Comparison of ENCODE assay signal across 8 cellular contexts in the genomic region with DNA sequence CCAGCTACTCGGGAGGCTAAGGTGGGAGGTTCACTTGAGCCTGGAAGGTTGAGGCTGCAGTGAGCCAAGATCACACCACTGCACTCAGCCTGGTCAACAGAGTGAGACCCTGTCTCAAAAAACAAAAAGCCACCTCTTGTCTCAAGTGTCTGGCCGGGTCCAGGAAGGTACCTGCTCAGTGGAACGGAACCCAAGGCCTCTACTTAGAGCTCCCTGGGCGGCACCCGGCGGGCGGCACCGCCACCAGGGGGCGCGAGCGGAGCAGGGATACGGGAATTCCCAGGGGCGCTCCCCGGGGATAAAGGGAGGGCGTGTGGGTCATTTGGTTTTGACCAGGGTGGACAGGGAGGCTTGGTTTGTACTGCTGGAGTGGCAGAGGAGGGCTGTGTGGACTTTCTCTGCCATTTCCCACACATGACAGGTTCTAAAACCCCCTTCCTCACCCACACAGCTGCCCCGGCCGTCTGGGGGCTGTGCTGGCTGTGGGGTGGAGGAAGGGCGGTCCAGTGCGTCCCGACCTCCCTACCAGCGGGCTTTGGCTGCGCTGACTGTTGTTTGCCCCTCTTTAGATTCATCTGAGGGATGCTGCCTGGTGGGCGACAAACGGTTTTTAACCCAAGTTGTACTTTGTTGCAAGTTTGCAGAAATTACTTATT.
DNase-seq lines count a peak whose midpoint lies in the region; ATAC-seq and TF ChIP-seq lines count a peak whose summit lies in the region.

No MANE protein-coding gene starts in this region.

- ATAC-seq in GM18511 (IDR thresholded peaks at IDR 0.05; ENCODE audit: unreplicated experiment), result peak; percentile 55
- ATAC-seq in activated T-cell treated with anti-CD3 and anti-CD28 coated beads, Interleukin-2, amount 50 U/mL, for 72 hours (replicated peaks in 1 of 2), result peak; percentile 54 to 65
- no peak for ATAC-seq in HG02973 (IDR thresholded peaks at IDR 0.05; ENCODE audit: unreplicated experiment)
- no peak for ATAC-seq in GM18861 (IDR thresholded peaks at IDR 0.05; ENCODE audit: unreplicated experiment)

- H3K27ac ChIP-seq in AG04450 (ENCODE audit: low read depth, low read length), result no peak overlapping the region
- H3K27ac ChIP-seq in MM.1S (ENCODE audit: low read length), result no peak overlapping the region
- H3K27ac ChIP-seq in right atrium auricular region, result no peak overlapping the region

- H3K9me3 Mint-ChIP-seq in activated T-cell treated with anti-CD3 and anti-CD28 coated beads, Interleukin-2, amount 50 U/mL, for 72 hours, result peaks cover 0 to 5% of the 10 kb centered on the region in 2 donors

- peaks cover 4% of the 10 kb centered on the region; the same call in 1 of the 2 replicates for H3K9me3 ChIP-seq in AG04450 (ENCODE audit: control insufficient read depth, insufficient read depth, low read length)
- no peaks in the 10 kb centered on the region for H3K9me3 ChIP-seq in MM.1S (replicated peaks; ENCODE audit: insufficient read depth, low read length)
- no peaks in the 10 kb centered on the region for H3K9me3 ChIP-seq in right atrium auricular region

- POLR2A ChIA-PET in AG04450 (lab: Yijun Ruan, JAX), result no interaction called here

- H3K27me3 Mint-ChIP-seq in activated T-cell treated with anti-CD3 and anti-CD28 coated beads, Interleukin-2, amount 50 U/mL, for 72 hours (ENCODE audit: low read depth), result peaks cover 28% of the 10 kb centered on the region

- H3K36me3 Mint-ChIP-seq in activated T-cell treated with anti-CD3 and anti-CD28 coated beads, Interleukin-2, amount 50 U/mL, for 72 hours (ENCODE audit: insufficient read depth in 2 of 2), result peaks cover 0 to 2% of the 10 kb centered on the region in 2 donors

- H3K4me1 ChIP-seq in MM.1S (ENCODE audit: low read length), result no peaks in the 10 kb centered on the region
- H3K4me1 ChIP-seq in right atrium auricular region, result peaks cover 0 to 4% of the 10 kb centered on the region in 2 donors

- peaks cover 11% of the 10 kb centered on the region for H3K27me3 ChIP-seq in AG04450 (ENCODE audit: control insufficient read depth, insufficient read depth, low read length)
- no peaks in the 10 kb centered on the region for H3K27me3 ChIP-seq in MM.1S (replicated peaks; ENCODE audit: insufficient read depth, low read length)
- H3K27me3 ChIP-seq in right atrium auricular region, result no peaks in the 10 kb centered on the region

- no peak overlapping the region; the same call in 1 of the 2 replicates for H3K4me3 ChIP-seq in AG04450 (ENCODE audit: low read depth, low read length)
- no peak overlapping the region for H3K4me3 ChIP-seq in MM.1S (ENCODE audit: low read length)
- no peak overlapping the region for H3K4me3 ChIP-seq in right atrium auricular region

- no peaks in the 10 kb centered on the region for H3K36me3 ChIP-seq in MM.1S (replicated peaks; ENCODE audit: insufficient read depth, low read length)
- H3K36me3 ChIP-seq in right atrium auricular region, result no peaks in the 10 kb centered on the region

- no peak overlapping the region for H3K9ac ChIP-seq in MM.1S (ENCODE audit: low read length)

- TF ChIP-seq CTCF in AG04450 (IDR thresholded peaks at IDR 0.05; ENCODE audit: low read depth, low read length) (peak; percentile 77), MM.1S (IDR thresholded peaks at IDR 0.05; ENCODE audit: low read length) (peak; percentile 17), right atrium auricular region (IDR thresholded peaks at IDR 0.05) (peak; percentile 74 to 77)

- H3F3A ChIP-seq in MM.1S (ENCODE audit: insufficient read depth, low read length), result no peaks in the 10 kb centered on the region

- no peaks in the 10 kb centered on the region for H3K79me2 ChIP-seq in MM.1S (ENCODE audit: low read length)

- H3K4me1 Mint-ChIP-seq in activated T-cell treated with anti-CD3 and anti-CD28 coated beads, Interleukin-2, amount 50 U/mL, for 72 hours (ENCODE audit: low read depth), result peaks cover 5% of the 10 kb centered on the region

- no peak for DNase-seq in AG04450 (ENCODE audit: low read depth, low spot score)
- DNase-seq in MM.1S, result no peak
- peak; percentile 45 to 56 for DNase-seq in activated T-cell treated with anti-CD3 and anti-CD28 coated beads, Interleukin-2, amount 50 U/mL, for 72 hours
- DNase-seq in right atrium auricular region (ENCODE audit: low spot score), result no peak
- peak; percentile 39 for DNase-seq in stimulated activated CD4-positive, alpha-beta T cell treated with anti-CD3 and anti-CD28 coated beads, Interleukin-1b, Interleukin-23, amount 100 ng/mL, for 48 hours

- no peak overlapping the region for H3K4me3 Mint-ChIP-seq in activated T-cell treated with anti-CD3 and anti-CD28 coated beads, Interleukin-2, amount 50 U/mL, for 72 hours

- H3K9me2 ChIP-seq in MM.1S (replicated peaks; ENCODE audit: insufficient read depth, low read length), result no peaks in the 10 kb centered on the region

- H3K4me2 ChIP-seq in MM.1S (ENCODE audit: low read depth, low read length), result no peak overlapping the region

- no peak overlapping the region for H3K27ac Mint-ChIP-seq in activated T-cell treated with anti-CD3 and anti-CD28 coated beads, Interleukin-2, amount 50 U/mL, for 72 hours

- no peaks in the 10 kb centered on the region for H4K20me1 ChIP-seq in MM.1S (ENCODE audit: insufficient read depth, low read length)

- CTCF ChIA-PET in AG04450 (lab: Charles Lee), result interaction anchor here (0.6 to 12.6 kb wide), 17 partner anchors 9 to 123 kb away, joined by 3 to 305 read pairs (median 4); a partner anchor contains a TSS

- H2AFZ ChIP-seq in MM.1S (ENCODE audit: low read length), result no peak overlapping the region

Comparison
In these comparisons a context has a peak if more than half of its experiments do, and no peak if none do; other contexts are left out.
1. DNase-seq: peak in activated T-cell treated with anti-CD3 and anti-CD28 coated beads, Interleukin-2, amount 50 U/mL, for 72 hours (2 of 2) and stimulated activated CD4-positive, alpha-beta T cell treated with anti-CD3 and anti-CD28 coated beads, Interleukin-1b, Interleukin-23, amount 100 ng/mL, for 48 hours (single experiment); none in AG04450 (single experiment), MM.1S (single experiment) and right atrium auricular region (single experiment).
2. CTCF ChIP-seq: peak in every context shown above with its lines; median percentile 77 in AG04450; 76 in right atrium auricular region; 17 in MM.1S.
3. ATAC-seq: peak in GM18511 (single experiment) and activated T-cell treated with anti-CD3 and anti-CD28 coated beads, Interleukin-2, amount 50 U/mL, for 72 hours (2 of 2); none in HG02973 (single experiment) and GM18861 (single experiment).